Comparison of ENCODE assay signal across 22 cellular contexts in genomic region chr17:81130385-81131288, GRCh38. TPM values are rescaled to one million over a fixed set of nuclear protein-coding genes. Genes with fewer than 3 reads are reported as not detected.
DNase-seq lines count a peak whose midpoint lies in the region; ATAC-seq and TF ChIP-seq lines count a peak whose summit lies in the region.
"Had no signal": no experiment of that assay in that cellular context is flagged by ENCODE, and none has a peak within 500 bp of the region (broad histone marks: within the 10 kb centered on the region; RNA-seq: fewer than 3 reads in every experiment).

No MANE protein-coding gene starts in this region.

- H3K27ac Mint-ChIP-seq in H9, result no peak overlapping the region
- H3K27ac Mint-ChIP-seq: activated CD8-positive, alpha-beta T cell treated with anti-CD3 and anti-CD28 coated beads for 36 hours; HFFc6; progenitor cell of endocrine pancreas; stimulated activated naive CD8-positive, alpha-beta T cell treated with anti-CD3 and anti-CD28 coated beads, Interleukin-15, Interleukin-2, amounts not matched to agents 100 ng/mL and 50 ng/mL, for 24 hours had no signal

- peak in 41 of 58 donors; percentile 25 to 89 (median 67) for DNase-seq in anterior cingulate cortex (lab: John Stamatoyannopoulos, UW)
- DNase-seq in hippocampal formation (lab: John Stamatoyannopoulos, UW), result peak; percentile 69 to 77
- DNase-seq in neuronal stem cell (ENCODE audit: low spot score), result peak; percentile 43
- DNase-seq in upper lobe of left lung, result peak; percentile 77 to 87
- no peak for DNase-seq in GF-D8 (lab: John Stamatoyannopoulos, UW)
- DNase-seq in H9, result no peak
- DNase-seq: activated CD4-positive, CD25-positive, alpha-beta regulatory T cell; activated CD8-positive, alpha-beta T cell treated with anti-CD3 and anti-CD28 coated beads for 36 hours; COR-L47; effector CD8-positive, alpha-beta T cell; HFFc6; left ventricle myocardium inferior; NCI-H524 treated with DMSO at 0.1 percent for 48 hours; stimulated activated CD4-positive, alpha-beta T cell treated with anti-CD3 and anti-CD28 coated beads, Interleukin-4, amount 100 ng/mL, for 1 hour; T-helper 9 cell had no signal

- H4K8ac ChIP-seq in neuronal stem cell (ENCODE audit: low read depth, low read length), result peak overlapping the region; percentile 96
- H4K8ac ChIP-seq in H9 (replicated peaks; ENCODE audit: insufficient read length, low read depth, low read length), result no peak overlapping the region

- no peak overlapping the region for H3K56ac ChIP-seq in H9 (ENCODE audit: insufficient read length, low read depth, low read length)

- H3K18ac ChIP-seq in neuronal stem cell (ENCODE audit: low read length) (peak overlapping the region; percentile 91), H9 (ENCODE audit: insufficient read length, low read depth, low read length) (no peak overlapping the region)

- H4K91ac ChIP-seq in neuronal stem cell (ENCODE audit: low read depth, low read length, poor library complexity), result peak overlapping the region; percentile 72
- H4K91ac ChIP-seq in H9 (ENCODE audit: insufficient read length, low read depth, low read length), result no peak overlapping the region

- H2BK5ac ChIP-seq in neuronal stem cell (ENCODE audit: low read length) (peak overlapping the region; percentile 99), H9 (ENCODE audit: insufficient read length, low read length) (no peak overlapping the region)

- peak overlapping the region; percentile 44 for H3K9ac ChIP-seq in neuronal stem cell (ENCODE audit: low read depth, low read length, poor library complexity)
- no peak overlapping the region for H3K9ac ChIP-seq in H9 (ENCODE audit: extremely low read depth, insufficient read length, low read length)

- no peaks in the 10 kb centered on the region for H3K27me3 Mint-ChIP-seq in H9 (ENCODE audit: low read depth)
- H3K27me3 Mint-ChIP-seq: activated CD8-positive, alpha-beta T cell treated with anti-CD3 and anti-CD28 coated beads for 36 hours; progenitor cell of endocrine pancreas; stimulated activated naive CD8-positive, alpha-beta T cell treated with anti-CD3 and anti-CD28 coated beads, Interleukin-15, Interleukin-2, amounts not matched to agents 100 ng/mL and 50 ng/mL, for 24 hours had no signal

- no peaks in the 10 kb centered on the region for H3K36me3 Mint-ChIP-seq in H9 (ENCODE audit: insufficient read depth in 1 of 3, low read depth in 3 of 3)

- H2AFZ ChIP-seq in neuronal stem cell (ENCODE audit: low read length) (no peak overlapping the region), H9 (ENCODE audit: low read length) (no peak overlapping the region)

- H3K79me2 ChIP-seq in H9 (ENCODE audit: insufficient read depth, low read length), result no peaks in the 10 kb centered on the region

- no peaks in the 10 kb centered on the region for H3K9me3 Mint-ChIP-seq in H9
- H3K9me3 Mint-ChIP-seq: activated CD8-positive, alpha-beta T cell treated with anti-CD3 and anti-CD28 coated beads for 36 hours; HFFc6; stimulated activated naive CD8-positive, alpha-beta T cell treated with anti-CD3 and anti-CD28 coated beads, Interleukin-15, Interleukin-2, amounts not matched to agents 100 ng/mL and 50 ng/mL, for 24 hours had no signal

- peak in 2 of 4 donors; percentile 35 to 52 for TF ChIP-seq POLR2A in upper lobe of left lung (IDR thresholded peaks at IDR 0.05)

- TF ChIP-seq EP300 in upper lobe of left lung (IDR thresholded peaks at IDR 0.05), result no peak

- WGBS in neuronal stem cell (ENCODE audit: extremely low coverage in 2 of 2, insufficient read length in 2 of 2, insufficient replicate concordance in 1 of 2), 2 donors, result no CpG with 5 or more reads among the region's 38 CpGs
- WGBS in upper lobe of left lung, 2 donors, result 61 to 64% methylated on average over 20 to 34 of the region's 38 CpGs
- WGBS in H9 (ENCODE audit: extremely low coverage, insufficient read length, low lambda C conversion rate), result no CpG with 5 or more reads among the region's 38 CpGs

- no peak overlapping the region for H3T11ph ChIP-seq in H9 (ENCODE audit: low read length)

- H3K4me1 ChIP-seq in neuronal stem cell (ENCODE audit: control insufficient read depth in 2 of 2, insufficient read depth in 1 of 2, low read depth in 1 of 2, low read length in 2 of 2) (peaks cover 45 to 47% of the 10 kb centered on the region in 2 donors), upper lobe of left lung (peaks cover 0 to 26% (median 12%) of the 10 kb centered on the region in 4 donors), H9 (ENCODE audit: insufficient read depth, low read length) (no peaks in the 10 kb centered on the region)

- H3K4me3 Mint-ChIP-seq in H9, result no peak overlapping the region
- H3K4me3 Mint-ChIP-seq: activated CD8-positive, alpha-beta T cell treated with anti-CD3 and anti-CD28 coated beads for 36 hours; HFFc6; stimulated activated naive CD8-positive, alpha-beta T cell treated with anti-CD3 and anti-CD28 coated beads, Interleukin-15, Interleukin-2, amounts not matched to agents 100 ng/mL and 50 ng/mL, for 24 hours had no signal

- H3K4me3 ChIP-seq in neuronal stem cell (ENCODE audit: low read length in 2 of 2) (no peak overlapping the region), upper lobe of left lung (peak overlapping the region in 3 of 4 donors; percentile 45 to 56 (median 49))
- H3K4me3 ChIP-seq: left ventricle myocardium inferior had no signal

- no peak overlapping the region for H2BK20ac ChIP-seq in H9 (ENCODE audit: low read depth, low read length, poor library complexity, severe bottlenecking)

- H2BK12ac ChIP-seq in neuronal stem cell (ENCODE audit: low read length) (peak overlapping the region; percentile 98), H9 (ENCODE audit: insufficient read length, low read depth, low read length) (no peak overlapping the region)

- no peaks in the 10 kb centered on the region for H4K20me1 ChIP-seq in H9 (ENCODE audit: control insufficient read depth, insufficient read depth, insufficient read length)

- H2BK120ac ChIP-seq in neuronal stem cell (ENCODE audit: low read depth, low read length) (peak overlapping the region; percentile 85), H9 (ENCODE audit: low read depth, low read length, poor library complexity, severe bottlenecking) (no peak overlapping the region)

- ATAC-seq in upper lobe of left lung (ENCODE audit: low FRiP score in 2 of 2) (peak; percentile 4 to 66), GM19023 (IDR thresholded peaks at IDR 0.05; ENCODE audit: unreplicated experiment) (no peak), HG02798 (IDR thresholded peaks at IDR 0.05; ENCODE audit: poor library complexity, unreplicated experiment) (no peak)
- ATAC-seq: activated CD8-positive, alpha-beta T cell treated with anti-CD3 and anti-CD28 coated beads for 36 hours; esophagus mucosa had no signal

- H3K79me1 ChIP-seq in neuronal stem cell (ENCODE audit: low read depth, low read length) (peaks cover 7% of the 10 kb centered on the region), H9 (ENCODE audit: insufficient read depth, low read depth, low read length, poor library complexity, severe bottlenecking) (no peaks in the 10 kb centered on the region)

- no peaks in the 10 kb centered on the region for H3K23me2 ChIP-seq in H9 (ENCODE audit: insufficient read length, low read depth, low read length, poor library complexity, severe bottlenecking)

- H3K4me2 ChIP-seq in neuronal stem cell (ENCODE audit: insufficient read depth, low read length, poor library complexity, severe bottlenecking) (no peak overlapping the region), H9 (ENCODE audit: insufficient read depth, insufficient read length, low read length) (no peak overlapping the region)

- peak overlapping the region; percentile 82 for H2BK15ac ChIP-seq in neuronal stem cell (ENCODE audit: low read length)
- no peak overlapping the region for H2BK15ac ChIP-seq in H9 (ENCODE audit: low read depth, low read length)

- H3K27ac ChIP-seq in neuronal stem cell (replicated peaks; ENCODE audit: low read length) (peak overlapping the region; percentile 49), upper lobe of left lung (peak overlapping the region; percentile 70 to 82 (median 79)), H9 (ENCODE audit: insufficient read length, low read depth, low read length) (no peak overlapping the region)
- H3K27ac ChIP-seq: left ventricle myocardium inferior had no signal

- H3K4me1 Mint-ChIP-seq in H9, result peaks cover 0 to 13% of the 10 kb centered on the region in 2 experiments; a peak in 2 of 4 replicates

- peaks cover 0 to 1% of the 10 kb centered on the region in 2 donors for H3K9me3 ChIP-seq in neuronal stem cell (replicated peaks in 1 of 2; ENCODE audit: control insufficient read depth in 2 of 2, insufficient read depth in 1 of 2, low read depth in 1 of 2, low read length in 2 of 2)
- no peaks in the 10 kb centered on the region for H3K9me3 ChIP-seq in upper lobe of left lung
- H3K9me3 ChIP-seq in H9 (ENCODE audit: control insufficient read depth, low read depth, low read length), result no peaks in the 10 kb centered on the region
- H3K9me3 ChIP-seq: left ventricle myocardium inferior had no signal

- peak overlapping the region; percentile 100 for H2AK5ac ChIP-seq in neuronal stem cell (ENCODE audit: low read depth, low read length)
- no peak overlapping the region for H2AK5ac ChIP-seq in H9 (ENCODE audit: insufficient read length, low read length)

- peak overlapping the region; percentile 95 for H3K4ac ChIP-seq in neuronal stem cell (ENCODE audit: low read length)
- H3K4ac ChIP-seq in H9 (ENCODE audit: low read depth, low read length), result no peak overlapping the region

- H3K36me3 ChIP-seq in neuronal stem cell (replicated peaks in 1 of 2; ENCODE audit: control insufficient read depth in 2 of 2, insufficient read depth in 2 of 2, low read length in 2 of 2) (no peaks in the 10 kb centered on the region), upper lobe of left lung (peaks cover 0 to 23% (median 2%) of the 10 kb centered on the region in 4 donors)
- H3K36me3 ChIP-seq: left ventricle myocardium inferior had no signal

- TF ChIP-seq CTCF in upper lobe of left lung (IDR thresholded peaks at IDR 0.05) (no peak), H9 (conservative IDR thresholded peaks at IDR 0.05) (no peak)

- H3K14ac ChIP-seq in neuronal stem cell (ENCODE audit: low read length), result peak overlapping the region; percentile 98
- no peak overlapping the region for H3K14ac ChIP-seq in H9 (ENCODE audit: insufficient read depth, low read length)

- H3K27me3 ChIP-seq in neuronal stem cell (ENCODE audit: control insufficient read depth in 3 of 3, insufficient read depth in 3 of 3, low read depth in 1 of 3, low read length in 3 of 3) (no peaks in the 10 kb centered on the region), upper lobe of left lung (no peaks in the 10 kb centered on the region), H9 (ENCODE audit: insufficient read depth, low read length) (no peaks in the 10 kb centered on the region)

- no peak overlapping the region for H3K23ac ChIP-seq in neuronal stem cell (ENCODE audit: low read depth, low read length, poor library complexity)
- no peak overlapping the region for H3K23ac ChIP-seq in H9 (ENCODE audit: insufficient read length, low read depth, low read length)

- no peak overlapping the region for H4K5ac ChIP-seq in H9 (ENCODE audit: insufficient read length, low read depth, low read length)

RNA-seq across cellular contexts. Expression of gene PVALEF, which starts 34.7 kb away (rescaled TPM):
- polyA plus RNA-seq in neuronal stem cell (2013, experiment 1 of 2), result 0.06 TPM
- 0.04 TPM for polyA plus RNA-seq in neuronal stem cell (2013, experiment 2 of 2)
- total RNA-seq in upper lobe of left lung (not detected), H9 (2021) (not detected in 2 replicates)
- total RNA-seq: activated CD8-positive, alpha-beta T cell treated with anti-CD3 and anti-CD28 coated beads for 36 hours; cardiac septum; esophagus mucosa; HFFc6; left ventricle myocardium inferior; progenitor cell of endocrine pancreas; ureter had no signal

RNA-seq across cellular contexts. Expression of gene AATK, which starts 35.4 kb away (rescaled TPM):
- 5.6 TPM for polyA plus RNA-seq in neuronal stem cell (2013, experiment 1 of 2)
- polyA plus RNA-seq in neuronal stem cell (2013, experiment 2 of 2), result 5.4 TPM
- total RNA-seq in upper lobe of left lung (100 to 1,000 TPM in 3 of 6 donors, 10 to 100 TPM in 3; 39.2 to 144 (median 92.2) TPM), H9 (2021) (2.3 and 2.4 TPM in 2 replicates)

Comparison
In these comparisons a context has a peak if more than half of its experiments do, and no peak if none do; other contexts are left out.
1. DNase-seq: peak in anterior cingulate cortex (41 of 58), hippocampal formation (2 of 2), neuronal stem cell (single experiment) and upper lobe of left lung (2 of 2); none in GF-D8 (single experiment) and H9 (single experiment).
2. H3K4me3 ChIP-seq: peak in upper lobe of left lung (3 of 4); none in neuronal stem cell (0 of 2).
3. ATAC-seq: peak in upper lobe of left lung (2 of 2); none in GM19023 (single experiment) and HG02798 (single experiment).
4. RNA of gene AATK, which starts 35.4 kb away (total RNA-seq): 39.2 to 144 TPM in upper lobe of left lung; 2.3 to 2.4 TPM in H9; every median in the first group is over 10 times any median in the second.